Comparison of ENCODE assay signal across 31 cellular contexts in the genomic region with DNA sequence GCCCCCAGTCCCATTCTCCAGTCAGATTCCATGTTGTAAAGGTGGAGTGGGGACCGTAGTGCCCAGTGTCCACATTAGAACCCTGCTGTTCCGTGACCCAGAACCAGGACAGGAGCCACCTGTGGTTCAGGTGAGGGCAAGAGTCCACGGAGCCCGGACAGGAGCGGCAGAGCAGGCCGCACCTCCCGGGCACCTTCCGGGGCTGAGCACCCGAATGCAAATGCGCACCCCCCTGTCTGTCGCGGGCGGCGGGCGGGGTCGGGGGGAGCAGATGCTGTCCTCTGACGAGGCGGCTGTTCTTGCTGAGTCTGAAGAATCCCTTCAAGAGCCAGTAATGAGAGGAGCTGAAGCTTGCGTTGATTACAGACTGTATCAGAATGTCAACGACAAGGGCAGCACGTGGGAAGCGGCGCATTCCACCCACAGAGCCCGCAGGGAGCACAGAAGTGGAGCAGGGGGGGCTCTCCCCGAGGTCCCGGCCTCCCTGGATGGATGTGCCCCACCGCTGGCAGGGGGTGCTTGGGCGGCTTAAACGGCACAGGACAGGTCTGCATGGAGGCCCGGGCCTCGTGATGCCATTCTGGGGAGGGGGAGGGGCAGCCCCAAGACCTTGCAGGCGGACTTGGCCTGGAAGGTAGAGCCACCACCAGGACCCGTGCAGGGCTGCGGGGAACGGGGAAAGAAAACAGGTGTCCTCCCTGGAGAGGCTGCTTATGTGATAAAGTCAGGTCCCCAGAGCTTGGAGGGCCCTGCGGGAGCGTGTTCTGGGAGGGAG.
"Had no signal": no experiment of that assay in that cellular context is flagged by ENCODE, and none has a peak within 500 bp of the region (broad histone marks: within the 10 kb centered on the region; RNA-seq: fewer than 3 reads in every experiment).

No MANE protein-coding gene starts in this region.

- ATAC-seq: activated naive CD4-positive, alpha-beta T cell treated with anti-CD3 and anti-CD28 coated beads, Interleukin-2, amount 50 U/mL, for 72 hours; activated naive CD8-positive, alpha-beta T cell treated with anti-CD3 and anti-CD28 coated beads, Interleukin-2, amount 50 U/mL, for 24 hours; activated T-cell treated with anti-CD3 and anti-CD28 coated beads, Interleukin-2, amount 50 U/mL, for 4 hours; body of pancreas; Panc1; Right ventricle myocardium inferior; T-cell had no signal

- H3K27ac Mint-ChIP-seq: activated B cell treated with CpG ODN at 0.5 μM for 24 hours; activated CD4-positive, alpha-beta T cell treated with anti-CD3 and anti-CD28 coated beads, Interleukin-2, amount 10 ng/mL, durations not matched to agents 24 days and 14 days; activated naive CD4-positive, alpha-beta T cell treated with anti-CD3 and anti-CD28 coated beads, Interleukin-2, amount 50 U/mL, for 72 hours; activated naive CD8-positive, alpha-beta T cell treated with anti-CD3 and anti-CD28 coated beads, Interleukin-2, amount 50 U/mL, for 24 hours; T-cell had no signal

- H3K9ac ChIP-seq: KMS-11 had no signal

- DNase-seq: activated B cell treated with CpG ODN at 0.5 μM for 24 hours; activated CD4-positive, alpha-beta T cell treated with anti-CD3 and anti-CD28 coated beads for 1 hour; activated CD4-positive, alpha-beta T cell treated with anti-CD3 and anti-CD28 coated beads, Interleukin-2, amount 10 ng/mL, durations not matched to agents 24 days and 14 days; activated CD4-positive, alpha-beta T cell treated with anti-CD3 and anti-CD28 coated beads, Interleukin-2, amount 50 U/mL, for 48 hours; activated effector memory CD4-positive, alpha-beta T cell treated with anti-CD3 and anti-CD28 coated beads, Interleukin-2, amount 50 U/mL, for 16 hours; activated naive CD4-positive, alpha-beta T cell treated with Interleukin-2 at 50 U/mL for 16 hours; activated naive CD8-positive, alpha-beta T cell treated with anti-CD3 and anti-CD28 coated beads, Interleukin-2, amount 50 U/mL, for 24 hours; activated T-cell treated with anti-CD3 and anti-CD28 coated beads, Interleukin-2, amount 50 U/mL, for 4 hours; amniotic stem cell; body of pancreas; NCI-H1092; NCI-H1417 treated with DMSO at 0.1 percent for 48 hours; NCI-H1694; NCI-H2029; NCI-H2107; NCI-H345; NCI-H510A treated with DMSO at 0.1 percent for 48 hours; NCI-H69; NK-92 treated with Interleukin-12 subunit alpha and Interleukin-12 subunit beta, amount 100 ng/mL, for 24 hours; OCI-M1; RPMI8226; T-cell; T-helper 2 cell; T1000 had no signal

- H3K36me3 ChIP-seq: ascending aorta had no signal

- H3K27ac ChIP-seq: ascending aorta, body of pancreas, KMS-11, SK-N-MC had no signal

- H3K4me1 Mint-ChIP-seq: activated B cell treated with CpG ODN at 0.5 μM for 24 hours; activated CD4-positive, alpha-beta T cell treated with anti-CD3 and anti-CD28 coated beads, Interleukin-2, amount 10 ng/mL, durations not matched to agents 24 days and 14 days; activated naive CD8-positive, alpha-beta T cell treated with anti-CD3 and anti-CD28 coated beads, Interleukin-2, amount 50 U/mL, for 24 hours; T-cell had no signal

- H3K27me3 Mint-ChIP-seq: activated B cell treated with CpG ODN at 0.5 μM for 24 hours; activated CD4-positive, alpha-beta T cell treated with anti-CD3 and anti-CD28 coated beads, Interleukin-2, amount 10 ng/mL, durations not matched to agents 24 days and 14 days; activated naive CD8-positive, alpha-beta T cell treated with anti-CD3 and anti-CD28 coated beads, Interleukin-2, amount 50 U/mL, for 24 hours had no signal

- H3K9me3 ChIP-seq: ascending aorta, body of pancreas had no signal

- H3K4me1 ChIP-seq: ascending aorta, body of pancreas had no signal

- FAIRE-seq: TTC549 had no signal

- H3K4me2 ChIP-seq: KMS-11 had no signal

- H3K9me3 Mint-ChIP-seq: activated B cell treated with CpG ODN at 0.5 μM for 24 hours; activated CD4-positive, alpha-beta T cell treated with anti-CD3 and anti-CD28 coated beads, Interleukin-2, amount 10 ng/mL, durations not matched to agents 24 days and 14 days; activated naive CD8-positive, alpha-beta T cell treated with anti-CD3 and anti-CD28 coated beads, Interleukin-2, amount 50 U/mL, for 24 hours; activated T-cell treated with anti-CD3 and anti-CD28 coated beads, Interleukin-2, amount 50 U/mL, for 4 hours; T-cell had no signal

- H3K36me3 Mint-ChIP-seq: activated naive CD4-positive, alpha-beta T cell treated with anti-CD3 and anti-CD28 coated beads, Interleukin-2, amount 50 U/mL, for 72 hours; T-cell had no signal

- H3K27me3 ChIP-seq: ascending aorta, body of pancreas had no signal

- H3K4me3 ChIP-seq: ascending aorta, body of pancreas, SK-N-MC had no signal

- H3K4me3 Mint-ChIP-seq: activated B cell treated with CpG ODN at 0.5 μM for 24 hours; activated CD4-positive, alpha-beta T cell treated with anti-CD3 and anti-CD28 coated beads, Interleukin-2, amount 10 ng/mL, durations not matched to agents 24 days and 14 days; activated naive CD8-positive, alpha-beta T cell treated with anti-CD3 and anti-CD28 coated beads, Interleukin-2, amount 50 U/mL, for 24 hours; activated T-cell treated with anti-CD3 and anti-CD28 coated beads, Interleukin-2, amount 50 U/mL, for 4 hours; T-cell had no signal
